ENCODE assay signal across 8 cellular contexts in genomic region chr6:30556714-30556963, GRCh38. TPM values are rescaled to one million over a fixed set of nuclear protein-coding genes. Genes with fewer than 3 reads are reported as not detected.
DNase-seq lines count a peak whose midpoint lies in the region; ATAC-seq and TF ChIP-seq lines count a peak whose summit lies in the region.

No MANE protein-coding gene starts in this region.

- H3K4me2 ChIP-seq in MM.1S (ENCODE audit: low read depth, low read length) = peak overlapping the region; percentile 93

- H3K4me1 ChIP-seq in Caco-2 (peaks cover 5% of the 10 kb centered on the region; the same call in 1 of the 2 replicates), MM.1S (ENCODE audit: low read length) (peaks cover 13% of the 10 kb centered on the region), iPS-20b (ENCODE audit: insufficient read depth, low read length) (no peaks in the 10 kb centered on the region)

- POLR2A ChIA-PET in Caco-2 (lab: Charles Lee) = interaction anchor here (1.7 kb wide), 1 partner anchor 14 kb away, joined by 25 read pairs; the partner anchor contains the start of gene ABCF1

- H3K9me3 Mint-ChIP-seq in Caco-2 (ENCODE audit: unreplicated experiment) = no peaks in the 10 kb centered on the region
- H3K9me3 Mint-ChIP-seq in activated naive CD8-positive, alpha-beta T cell treated with anti-CD3 and anti-CD28 coated beads, Interleukin-2, amount 50 U/mL, for 24 hours = no peaks in the 10 kb centered on the region

- H3K27ac ChIP-seq in MM.1S (ENCODE audit: low read length) = peak overlapping the region; percentile 93
- peak overlapping the region; percentile 88 for H3K27ac ChIP-seq in iPS-20b (ENCODE audit: low read length)

- H3K27me3 ChIP-seq in Caco-2 (replicated peaks; ENCODE audit: control insufficient read depth, insufficient read depth, low read length) (no peaks in the 10 kb centered on the region), MM.1S (replicated peaks; ENCODE audit: insufficient read depth, low read length) (no peaks in the 10 kb centered on the region), iPS-20b (ENCODE audit: insufficient read depth, low read length) (no peaks in the 10 kb centered on the region)

- peak overlapping the region; percentile 95 for H3K4me3 Mint-ChIP-seq in Caco-2 (ENCODE audit: unreplicated experiment)
- peak overlapping the region; percentile 100 for H3K4me3 Mint-ChIP-seq in activated naive CD8-positive, alpha-beta T cell treated with anti-CD3 and anti-CD28 coated beads, Interleukin-2, amount 50 U/mL, for 24 hours

- peaks cover 14% of the 10 kb centered on the region for H3K4me1 Mint-ChIP-seq in Caco-2 (ENCODE audit: low read depth, unreplicated experiment)
- peaks cover 51% of the 10 kb centered on the region for H3K4me1 Mint-ChIP-seq in activated naive CD8-positive, alpha-beta T cell treated with anti-CD3 and anti-CD28 coated beads, Interleukin-2, amount 50 U/mL, for 24 hours

- TF ChIP-seq CTCF in Caco-2 (IDR thresholded peaks at IDR 0.05; ENCODE audit: insufficient read depth in 1 of 2, low read depth in 1 of 2, low read length in 1 of 2, severe bottlenecking in 1 of 2, unreplicated experiment in 1 of 2) (no peak), MM.1S (IDR thresholded peaks at IDR 0.05; ENCODE audit: low read length) (no peak)

- peak overlapping the region; percentile 92 for H2AFZ ChIP-seq in MM.1S (ENCODE audit: low read length)

- H3K9me3 ChIP-seq in Caco-2 = no peaks in the 10 kb centered on the region
- H3K9me3 ChIP-seq in MM.1S (replicated peaks; ENCODE audit: insufficient read depth, low read length) = no peaks in the 10 kb centered on the region
- H3K9me3 ChIP-seq in iPS-20b (ENCODE audit: insufficient read depth, low read depth, low read length) = no peaks in the 10 kb centered on the region

- no TSS peak for BruUV-seq in Caco-2 (replicated peaks; lab: Mats Ljungman, UMichigan)

- peaks cover 36% of the 10 kb centered on the region for H3K79me2 ChIP-seq in MM.1S (ENCODE audit: low read length)

- H3K27me3 Mint-ChIP-seq in Caco-2 (ENCODE audit: insufficient read depth, unreplicated experiment) = no peaks in the 10 kb centered on the region
- H3K27me3 Mint-ChIP-seq in activated naive CD8-positive, alpha-beta T cell treated with anti-CD3 and anti-CD28 coated beads, Interleukin-2, amount 50 U/mL, for 24 hours = no peaks in the 10 kb centered on the region

- peak; percentile 90 to 92 for DNase-seq in Caco-2
- DNase-seq in MM.1S = peak; percentile 96
- peak; percentile 87 for DNase-seq in activated naive CD8-positive, alpha-beta T cell treated with anti-CD3 and anti-CD28 coated beads, Interleukin-2, amount 50 U/mL, for 24 hours
- DNase-seq in stimulated activated CD4-positive, alpha-beta T cell treated with anti-CD3 and anti-CD28 coated beads, Interleukin-4, amount 100 ng/mL, for 1 hour = peak; percentile 76
- no peak for DNase-seq in NCI-H2171 (lab: John Stamatoyannopoulos, UW)

- CTCF ChIA-PET in Caco-2 (lab: Charles Lee) = interaction anchor here (1.4 to 2.4 kb wide), 2 partner anchors 12 to 75 kb away, joined by 3 to 20 read pairs; no protein-coding TSS in a partner anchor

- H4K20me1 ChIP-seq in MM.1S (ENCODE audit: insufficient read depth, low read length) = no peaks in the 10 kb centered on the region

- H3K36me3 Mint-ChIP-seq in Caco-2 (ENCODE audit: insufficient read depth, unreplicated experiment) = peaks cover 55% of the 10 kb centered on the region
- H3K36me3 Mint-ChIP-seq in activated naive CD8-positive, alpha-beta T cell treated with anti-CD3 and anti-CD28 coated beads, Interleukin-2, amount 50 U/mL, for 24 hours (ENCODE audit: low read depth) = peaks cover 62% of the 10 kb centered on the region

- H3K27ac Mint-ChIP-seq in Caco-2 (ENCODE audit: unreplicated experiment) = peak overlapping the region; percentile 100
- H3K27ac Mint-ChIP-seq in activated naive CD8-positive, alpha-beta T cell treated with anti-CD3 and anti-CD28 coated beads, Interleukin-2, amount 50 U/mL, for 24 hours = peak overlapping the region; percentile 100

- H3F3A ChIP-seq in MM.1S (ENCODE audit: insufficient read depth, low read length) = peaks cover 15% of the 10 kb centered on the region

- no peaks in the 10 kb centered on the region for H3K9me2 ChIP-seq in MM.1S (replicated peaks; ENCODE audit: insufficient read depth, low read length)

- H3K4me3 ChIP-seq in Caco-2 (ENCODE audit: low read depth, low read length) (peak overlapping the region; percentile 88), MM.1S (ENCODE audit: low read length) (peak overlapping the region; percentile 96), iPS-20b (ENCODE audit: low read length) (peak overlapping the region; percentile 88)

- H3K9ac ChIP-seq in MM.1S (ENCODE audit: low read length) (peak overlapping the region; percentile 97), iPS-20b (ENCODE audit: low read depth, low read length) (peak overlapping the region; percentile 91; the same call in 1 of the 2 replicates)

- no peak for ATAC-seq in activated naive CD8-positive, alpha-beta T cell treated with anti-CD3 and anti-CD28 coated beads, Interleukin-2, amount 50 U/mL, for 24 hours
- no peak for ATAC-seq in HG02571 (IDR thresholded peaks at IDR 0.05; ENCODE audit: unreplicated experiment)
- ATAC-seq in HG03460 (IDR thresholded peaks at IDR 0.05; ENCODE audit: unreplicated experiment) = no peak

- H3K36me3 ChIP-seq in Caco-2 (ENCODE audit: control insufficient read depth, insufficient read depth, low read length) (peaks cover 7% of the 10 kb centered on the region), MM.1S (replicated peaks; ENCODE audit: insufficient read depth, low read length) (no peaks in the 10 kb centered on the region; the same call in 1 of the 2 replicates), iPS-20b (ENCODE audit: insufficient read depth, low read depth, low read length) (peaks cover 47% of the 10 kb centered on the region)

- intact Hi-C loops in Caco-2 (cut with micrococcal nuclease; ENCODE audit: unreplicated experiment) = loop anchor here (1.0 to 5.0 kb wide), 3 partner anchors 15 to 60 kb away; partner anchors contain the start of genes ABCF1, MRPS18B and PPP1R10

RNA-seq across cellular contexts. Expression of gene GNL1, which starts 0.3 kb away (rescaled TPM):
- total RNA-seq in Caco-2 (2022) = 84.1 and 94.1 TPM in 2 replicates

RNA-seq across cellular contexts. Expression of gene PRR3, which starts 0.5 kb away (rescaled TPM):
- 20.3 and 20.8 TPM in 2 replicates for total RNA-seq in Caco-2 (2022)

RNA-seq across cellular contexts. Expression of gene ABCF1, which starts 14.6 kb away (rescaled TPM):
- total RNA-seq in Caco-2 (2022) = 93.7 and 95.6 TPM in 2 replicates
